ENCODE assay signal across 1 cellular context in genomic region chr6:105993341-105993740, GRCh38.
TF ChIP-seq lines count a peak whose summit lies in the region.

No MANE protein-coding gene starts in this region.

TF ChIP-seq in GM12878, 131 proteins besides CTCF, POLR2A, EP300 and RAD21 (continued from another document):
- TF ChIP-seq PKNOX1 (IDR thresholded peaks at IDR 0.05) (no peak), FOXM1 (IDR thresholded peaks at IDR 0.05; ENCODE audit: low read depth, low read length) (no peak), ZNF622 (IDR thresholded peaks at IDR 0.05) (no peak), ATF3 (IDR thresholded peaks at IDR 0.05; ENCODE audit: borderline replicate concordance, extremely low read depth, low read depth, low read length) (no peak), RBBP5 (conservative IDR thresholded peaks at IDR 0.05) (no peak), SPI1 (IDR thresholded peaks at IDR 0.05; ENCODE audit: borderline replicate concordance, insufficient read depth, low read depth, low read length) (no peak), YY1 (IDR thresholded peaks at IDR 0.05; ENCODE audit: low read depth, low read length) (no peak), SIX5 (IDR thresholded peaks at IDR 0.05; ENCODE audit: low read depth, low read length, severe bottlenecking) (no peak)
